Comparison of ENCODE assay signal across 8 cellular contexts in genomic region chr22:20393705-20394476, GRCh38. TPM values are rescaled to one million over a fixed set of nuclear protein-coding genes. Genes with fewer than 3 reads are reported as not detected.
DNase-seq lines count a peak whose midpoint lies in the region; ATAC-seq, FAIRE-seq and TF ChIP-seq lines count a peak whose summit lies in the region.

Gene ZNF74, plus strand, starts transcription at chr22:20394151. Its CDS starts 478 bp downstream, at chr22:20394629.

- no peak for FAIRE-seq in D721Med (lab: Jason Lieb, UNC)

- in situ Hi-C loops in GM13977 (cut with MboI; ENCODE audit: low pct_unique_long_range_greater_than_20kb, low sequenced_read_pairs, unreplicated experiment), result no loop called here

- H3K4me2 ChIP-seq in smooth muscle cell, result peak within 1 kb of the TSS; percentile 93

- ATAC-seq in HG02981 (IDR thresholded peaks at IDR 0.05; ENCODE audit: unreplicated experiment), result peak; percentile 69

- no peaks in the 10 kb centered on the region for H3K27me3 ChIP-seq in smooth muscle cell (ENCODE audit: low read depth)

- no peaks in the 10 kb centered on the region for H3K9me3 ChIP-seq in smooth muscle cell (replicated peaks; ENCODE audit: low read depth)

- H3K27ac ChIP-seq in smooth muscle cell (ENCODE audit: low read depth), result no peak within 1 kb of the TSS

- DNase-seq in GM13977 (ENCODE audit: low spot score), result peak; percentile 88
- DNase-seq in NCI-H2227 (lab: John Stamatoyannopoulos, UW; ENCODE audit: unreplicated experiment), result peak; percentile 97
- DNase-seq in activated CD4-positive, CD25-positive, alpha-beta regulatory T cell treated with anti-CD3 and anti-CD28 coated beads, Interleukin-2, amount 50 U/mL, for 16 hours (ENCODE audit: low read depth, low spot score), result peak; percentile 66
- DNase-seq in central memory CD4-positive, alpha-beta T cell, result peak; percentile 85
- peak; percentile 98 for DNase-seq in inferior parietal cortex (ENCODE audit: extremely low spot score)
- DNase-seq in smooth muscle cell (lab: John Stamatoyannopoulos, UW; ENCODE audit: unreplicated experiment), result peak; percentile 56
- no peak for DNase-seq in D721Med (ENCODE audit: insufficient read length, low spot score)

- peaks cover 17% of the 10 kb centered on the region for H3K4me1 ChIP-seq in smooth muscle cell (ENCODE audit: low read depth)

- H3K4me3 ChIP-seq in smooth muscle cell, result peak within 1 kb of the TSS; percentile 78

- peaks cover 35% of the 10 kb centered on the region for H3K79me2 ChIP-seq in smooth muscle cell (ENCODE audit: low read depth)

- peaks cover 22% of the 10 kb centered on the region for H4K20me1 ChIP-seq in smooth muscle cell (ENCODE audit: low read depth)

- 7% methylated on average over 54 of the region's 71 CpGs for WGBS in smooth muscle cell (ENCODE audit: low lambda C conversion rate)

- no peak for TF ChIP-seq CTCF in GM13977 (IDR thresholded peaks at IDR 0.05; ENCODE audit: extremely low read depth, insufficient read depth, missing control alignments)
- no peak for TF ChIP-seq CTCF in smooth muscle cell (IDR thresholded peaks at IDR 0.05; ENCODE audit: borderline replicate concordance, insufficient read depth, poor library complexity, severe bottlenecking)
- TF ChIP-seq CTCF in D721Med (IDR thresholded peaks at IDR 0.05; ENCODE audit: insufficient read depth, missing control alignments), result no peak

- H3K36me3 ChIP-seq in smooth muscle cell (ENCODE audit: low read depth), result no peaks in the 10 kb centered on the region

- peak within 1 kb of the TSS; percentile 99 for H2AFZ ChIP-seq in smooth muscle cell (ENCODE audit: low read depth)

- H3K9ac ChIP-seq in smooth muscle cell (ENCODE audit: low read depth), result peak within 1 kb of the TSS; percentile 73

- H3F3A ChIP-seq in smooth muscle cell (ENCODE audit: low read depth), result peaks cover 4% of the 10 kb centered on the region

RNA-seq across cellular contexts. Expression of gene ZNF74, which starts in this region (rescaled TPM):
- 11.8 and 12.5 TPM in 2 replicates for total RNA-seq in smooth muscle cell
- polyA plus RNA-seq in smooth muscle cell, result 12.1 and 14.3 TPM in 2 replicates
